2 cellular contexts compared by ENCODE assay signal in the genomic region with DNA sequence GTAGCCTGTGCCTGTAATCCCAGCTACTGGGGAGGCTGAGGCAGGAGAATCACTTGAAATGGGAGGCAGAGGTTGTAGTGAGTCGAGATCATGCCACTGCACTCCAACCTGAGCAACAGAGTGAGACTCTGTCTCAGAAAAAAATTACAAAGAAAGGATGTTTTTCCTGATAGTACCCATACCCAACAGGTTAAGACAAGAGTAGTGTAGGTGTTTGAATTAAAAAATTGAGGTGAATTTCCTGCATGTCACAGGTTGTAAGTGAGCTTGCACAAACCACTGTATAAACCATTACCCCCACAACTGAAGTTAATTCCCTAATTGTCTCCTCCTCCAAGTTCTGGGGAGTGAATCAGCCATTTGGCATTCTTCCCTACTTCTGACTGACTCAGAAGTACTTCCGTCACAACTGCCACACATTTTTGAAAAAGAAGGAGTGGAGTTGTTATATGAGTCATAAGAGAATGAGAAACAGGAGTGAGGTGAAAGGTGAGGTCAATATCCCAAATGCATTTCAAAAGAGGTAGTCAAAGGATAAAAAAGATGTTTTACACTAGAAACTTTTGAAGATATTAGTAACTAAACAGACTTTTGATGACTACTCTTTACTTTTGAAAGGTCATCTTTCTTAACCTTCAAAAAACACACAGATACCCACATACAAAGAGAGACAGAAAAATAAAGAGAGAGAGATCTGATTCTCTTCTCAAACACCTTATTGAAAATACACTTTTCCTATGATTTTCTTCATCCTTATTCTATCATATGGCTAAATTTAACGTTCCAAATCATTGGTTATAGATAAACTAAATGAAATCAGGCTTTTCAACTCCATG.
TF ChIP-seq lines count a peak whose summit lies in the region.

No MANE protein-coding gene starts in this region.

TF ChIP-seq in HEK293, 187 proteins besides CTCF, POLR2A, EP300 and RAD21 (continued from another document and continues in another):
- TF ChIP-seq, protein P1, sequence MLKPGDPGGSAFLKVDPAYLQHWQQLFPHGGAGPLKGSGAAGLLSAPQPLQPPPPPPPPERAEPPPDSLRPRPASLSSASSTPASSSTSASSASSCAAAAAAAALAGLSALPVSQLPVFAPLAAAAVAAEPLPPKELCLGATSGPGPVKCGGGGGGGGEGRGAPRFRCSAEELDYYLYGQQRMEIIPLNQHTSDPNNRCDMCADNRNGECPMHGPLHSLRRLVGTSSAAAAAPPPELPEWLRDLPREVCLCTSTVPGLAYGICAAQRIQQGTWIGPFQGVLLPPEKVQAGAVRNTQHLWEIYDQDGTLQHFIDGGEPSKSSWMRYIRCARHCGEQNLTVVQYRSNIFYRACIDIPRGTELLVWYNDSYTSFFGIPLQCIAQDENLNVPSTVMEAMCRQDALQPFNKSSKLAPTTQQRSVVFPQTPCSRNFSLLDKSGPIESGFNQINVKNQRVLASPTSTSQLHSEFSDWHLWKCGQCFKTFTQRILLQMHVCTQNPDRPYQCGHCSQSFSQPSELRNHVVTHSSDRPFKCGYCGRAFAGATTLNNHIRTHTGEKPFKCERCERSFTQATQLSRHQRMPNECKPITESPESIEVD (tag by site-specific recombination; IDR thresholded peaks at IDR 0.05) = peak; percentile 47; the same call in 1 of the 2 replicates
- TF ChIP-seq ZNF558 (tag by site-specific recombination; IDR thresholded peaks at IDR 0.05) (no peak), KLF16 (tag by site-specific recombination; IDR thresholded peaks at IDR 0.05) (no peak), ZBTB21 (tag by site-specific recombination; IDR thresholded peaks at IDR 0.05) (peak; percentile 55), ZNF544 (tag by site-specific recombination; IDR thresholded peaks at IDR 0.05) (no peak), ZBTB1 (tag by site-specific recombination; IDR thresholded peaks at IDR 0.05) (no peak), KLF8 (tag by site-specific recombination; IDR thresholded peaks at IDR 0.05) (peak; percentile 63), MZF1 (tag by site-specific recombination; IDR thresholded peaks at IDR 0.05; ENCODE audit: borderline replicate concordance) (peak; percentile 92), ZNF350 (tag by site-specific recombination; IDR thresholded peaks at IDR 0.05) (no peak), OSR2 (tag by site-specific recombination; IDR thresholded peaks at IDR 0.05) (peak; percentile 26; the same call in 1 of the 2 replicates), ZNF366 (tag by site-specific recombination; conservative IDR thresholded peaks at IDR 0.05) (peak; percentile 56), ZEB2 (tag by site-specific recombination; IDR thresholded peaks at IDR 0.05) (peak; percentile 55; the same call in 1 of the 2 replicates), ZNF610 (tag by site-specific recombination; IDR thresholded peaks at IDR 0.05; ENCODE audit: borderline replicate concordance) (no peak), ZNF354C (tag by site-specific recombination; IDR thresholded peaks at IDR 0.05; ENCODE audit: borderline replicate concordance, low read depth) (no peak), SCRT2 (tag by site-specific recombination; IDR thresholded peaks at IDR 0.05) (peak; percentile 52), ZNF660 (tag by site-specific recombination; IDR thresholded peaks at IDR 0.05) (0 out of 2 replicates have a peak, but pooled peaks have one; percentile 54)
- TF ChIP-seq, protein P2, sequence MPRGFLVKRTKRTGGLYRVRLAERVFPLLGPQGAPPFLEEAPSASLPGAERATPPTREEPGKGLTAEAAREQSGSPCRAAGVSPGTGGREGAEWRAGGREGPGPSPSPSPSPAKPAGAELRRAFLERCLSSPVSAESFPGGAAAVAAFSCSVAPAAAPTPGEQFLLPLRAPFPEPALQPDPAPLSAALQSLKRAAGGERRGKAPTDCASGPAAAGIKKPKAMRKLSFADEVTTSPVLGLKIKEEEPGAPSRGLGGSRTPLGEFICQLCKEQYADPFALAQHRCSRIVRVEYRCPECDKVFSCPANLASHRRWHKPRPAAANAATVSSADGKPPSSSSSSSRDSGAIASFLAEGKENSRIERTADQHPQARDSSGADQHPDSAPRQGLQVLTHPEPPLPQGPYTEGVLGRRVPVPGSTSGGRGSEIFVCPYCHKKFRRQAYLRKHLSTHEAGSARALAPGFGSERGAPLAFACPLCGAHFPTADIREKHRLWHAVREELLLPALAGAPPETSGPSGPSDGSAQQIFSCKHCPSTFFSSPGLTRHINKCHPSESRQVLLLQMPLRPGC (tag by site-specific recombination; IDR thresholded peaks at IDR 0.05) = peak; percentile 36; the same call in 1 of the 2 replicates
- TF ChIP-seq, protein P3, sequence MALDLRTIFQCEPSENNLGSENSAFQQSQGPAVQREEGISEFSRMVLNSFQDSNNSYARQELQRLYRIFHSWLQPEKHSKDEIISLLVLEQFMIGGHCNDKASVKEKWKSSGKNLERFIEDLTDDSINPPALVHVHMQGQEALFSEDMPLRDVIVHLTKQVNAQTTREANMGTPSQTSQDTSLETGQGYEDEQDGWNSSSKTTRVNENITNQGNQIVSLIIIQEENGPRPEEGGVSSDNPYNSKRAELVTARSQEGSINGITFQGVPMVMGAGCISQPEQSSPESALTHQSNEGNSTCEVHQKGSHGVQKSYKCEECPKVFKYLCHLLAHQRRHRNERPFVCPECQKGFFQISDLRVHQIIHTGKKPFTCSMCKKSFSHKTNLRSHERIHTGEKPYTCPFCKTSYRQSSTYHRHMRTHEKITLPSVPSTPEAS (tag by site-specific recombination; IDR thresholded peaks at IDR 0.05) = no peak
- TF ChIP-seq, protein P4, sequence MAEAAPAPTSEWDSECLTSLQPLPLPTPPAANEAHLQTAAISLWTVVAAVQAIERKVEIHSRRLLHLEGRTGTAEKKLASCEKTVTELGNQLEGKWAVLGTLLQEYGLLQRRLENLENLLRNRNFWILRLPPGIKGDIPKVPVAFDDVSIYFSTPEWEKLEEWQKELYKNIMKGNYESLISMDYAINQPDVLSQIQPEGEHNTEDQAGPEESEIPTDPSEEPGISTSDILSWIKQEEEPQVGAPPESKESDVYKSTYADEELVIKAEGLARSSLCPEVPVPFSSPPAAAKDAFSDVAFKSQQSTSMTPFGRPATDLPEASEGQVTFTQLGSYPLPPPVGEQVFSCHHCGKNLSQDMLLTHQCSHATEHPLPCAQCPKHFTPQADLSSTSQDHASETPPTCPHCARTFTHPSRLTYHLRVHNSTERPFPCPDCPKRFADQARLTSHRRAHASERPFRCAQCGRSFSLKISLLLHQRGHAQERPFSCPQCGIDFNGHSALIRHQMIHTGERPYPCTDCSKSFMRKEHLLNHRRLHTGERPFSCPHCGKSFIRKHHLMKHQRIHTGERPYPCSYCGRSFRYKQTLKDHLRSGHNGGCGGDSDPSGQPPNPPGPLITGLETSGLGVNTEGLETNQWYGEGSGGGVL (tag by site-specific recombination; IDR thresholded peaks at IDR 0.05) = peak; percentile 67; the same call in 1 of the 2 replicates

TF ChIP-seq in SK-N-SH, 30 proteins besides CTCF, POLR2A, EP300 and RAD21 (continued from another document):
- TF ChIP-seq, protein P5, sequence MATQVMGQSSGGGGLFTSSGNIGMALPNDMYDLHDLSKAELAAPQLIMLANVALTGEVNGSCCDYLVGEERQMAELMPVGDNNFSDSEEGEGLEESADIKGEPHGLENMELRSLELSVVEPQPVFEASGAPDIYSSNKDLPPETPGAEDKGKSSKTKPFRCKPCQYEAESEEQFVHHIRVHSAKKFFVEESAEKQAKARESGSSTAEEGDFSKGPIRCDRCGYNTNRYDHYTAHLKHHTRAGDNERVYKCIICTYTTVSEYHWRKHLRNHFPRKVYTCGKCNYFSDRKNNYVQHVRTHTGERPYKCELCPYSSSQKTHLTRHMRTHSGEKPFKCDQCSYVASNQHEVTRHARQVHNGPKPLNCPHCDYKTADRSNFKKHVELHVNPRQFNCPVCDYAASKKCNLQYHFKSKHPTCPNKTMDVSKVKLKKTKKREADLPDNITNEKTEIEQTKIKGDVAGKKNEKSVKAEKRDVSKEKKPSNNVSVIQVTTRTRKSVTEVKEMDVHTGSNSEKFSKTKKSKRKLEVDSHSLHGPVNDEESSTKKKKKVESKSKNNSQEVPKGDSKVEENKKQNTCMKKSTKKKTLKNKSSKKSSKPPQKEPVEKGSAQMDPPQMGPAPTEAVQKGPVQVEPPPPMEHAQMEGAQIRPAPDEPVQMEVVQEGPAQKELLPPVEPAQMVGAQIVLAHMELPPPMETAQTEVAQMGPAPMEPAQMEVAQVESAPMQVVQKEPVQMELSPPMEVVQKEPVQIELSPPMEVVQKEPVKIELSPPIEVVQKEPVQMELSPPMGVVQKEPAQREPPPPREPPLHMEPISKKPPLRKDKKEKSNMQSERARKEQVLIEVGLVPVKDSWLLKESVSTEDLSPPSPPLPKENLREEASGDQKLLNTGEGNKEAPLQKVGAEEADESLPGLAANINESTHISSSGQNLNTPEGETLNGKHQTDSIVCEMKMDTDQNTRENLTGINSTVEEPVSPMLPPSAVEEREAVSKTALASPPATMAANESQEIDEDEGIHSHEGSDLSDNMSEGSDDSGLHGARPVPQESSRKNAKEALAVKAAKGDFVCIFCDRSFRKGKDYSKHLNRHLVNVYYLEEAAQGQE (IDR thresholded peaks at IDR 0.05; ENCODE audit: low read depth, low read length) = no peak
- peak; percentile 97 for TF ChIP-seq JUND (IDR thresholded peaks at IDR 0.05)
- peak; percentile 99 for TF ChIP-seq FOSL2 (IDR thresholded peaks at IDR 0.05; ENCODE audit: borderline replicate concordance, low read depth)
- no peak for TF ChIP-seq MEF2A (IDR thresholded peaks at IDR 0.05; ENCODE audit: borderline replicate concordance, low read depth)
- TF ChIP-seq, protein P6, sequence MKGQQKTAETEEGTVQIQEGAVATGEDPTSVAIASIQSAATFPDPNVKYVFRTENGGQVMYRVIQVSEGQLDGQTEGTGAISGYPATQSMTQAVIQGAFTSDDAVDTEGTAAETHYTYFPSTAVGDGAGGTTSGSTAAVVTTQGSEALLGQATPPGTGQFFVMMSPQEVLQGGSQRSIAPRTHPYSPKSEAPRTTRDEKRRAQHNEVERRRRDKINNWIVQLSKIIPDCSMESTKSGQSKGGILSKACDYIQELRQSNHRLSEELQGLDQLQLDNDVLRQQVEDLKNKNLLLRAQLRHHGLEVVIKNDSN (IDR thresholded peaks at IDR 0.05; ENCODE audit: borderline replicate concordance, low read depth) = no peak
- TF ChIP-seq, protein P7, sequence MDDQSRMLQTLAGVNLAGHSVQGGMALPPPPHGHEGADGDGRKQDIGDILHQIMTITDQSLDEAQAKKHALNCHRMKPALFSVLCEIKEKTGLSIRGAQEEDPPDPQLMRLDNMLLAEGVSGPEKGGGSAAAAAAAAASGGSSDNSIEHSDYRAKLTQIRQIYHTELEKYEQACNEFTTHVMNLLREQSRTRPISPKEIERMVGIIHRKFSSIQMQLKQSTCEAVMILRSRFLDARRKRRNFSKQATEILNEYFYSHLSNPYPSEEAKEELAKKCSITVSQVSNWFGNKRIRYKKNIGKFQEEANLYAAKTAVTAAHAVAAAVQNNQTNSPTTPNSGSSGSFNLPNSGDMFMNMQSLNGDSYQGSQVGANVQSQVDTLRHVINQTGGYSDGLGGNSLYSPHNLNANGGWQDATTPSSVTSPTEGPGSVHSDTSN (IDR thresholded peaks at IDR 0.05) = peak; percentile 78
- no peak for TF ChIP-seq EZH2phosphoT487 (IDR thresholded peaks at IDR 0.05; ENCODE audit: borderline replicate concordance, low read depth)
- no peak for TF ChIP-seq SIN3A (IDR thresholded peaks at IDR 0.05; ENCODE audit: borderline replicate concordance, low read depth, low read length)
- TF ChIP-seq FOXJ3 (CRISPR knock-in tag; IDR thresholded peaks at IDR 0.05) = no peak
- TF ChIP-seq, protein P8, sequence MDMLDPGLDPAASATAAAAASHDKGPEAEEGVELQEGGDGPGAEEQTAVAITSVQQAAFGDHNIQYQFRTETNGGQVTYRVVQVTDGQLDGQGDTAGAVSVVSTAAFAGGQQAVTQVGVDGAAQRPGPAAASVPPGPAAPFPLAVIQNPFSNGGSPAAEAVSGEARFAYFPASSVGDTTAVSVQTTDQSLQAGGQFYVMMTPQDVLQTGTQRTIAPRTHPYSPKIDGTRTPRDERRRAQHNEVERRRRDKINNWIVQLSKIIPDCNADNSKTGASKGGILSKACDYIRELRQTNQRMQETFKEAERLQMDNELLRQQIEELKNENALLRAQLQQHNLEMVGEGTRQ (IDR thresholded peaks at IDR 0.05; ENCODE audit: borderline replicate concordance, low read depth, low read length) = no peak
- peak; percentile 90 for TF ChIP-seq NFIC (IDR thresholded peaks at IDR 0.05; ENCODE audit: borderline replicate concordance)
- TF ChIP-seq SMC3 (IDR thresholded peaks at IDR 0.05; ENCODE audit: low read depth, low read length) = no peak
- TF ChIP-seq MXI1 (IDR thresholded peaks at IDR 0.05; ENCODE audit: low read depth, low read length) = no peak
- TF ChIP-seq, protein P9, sequence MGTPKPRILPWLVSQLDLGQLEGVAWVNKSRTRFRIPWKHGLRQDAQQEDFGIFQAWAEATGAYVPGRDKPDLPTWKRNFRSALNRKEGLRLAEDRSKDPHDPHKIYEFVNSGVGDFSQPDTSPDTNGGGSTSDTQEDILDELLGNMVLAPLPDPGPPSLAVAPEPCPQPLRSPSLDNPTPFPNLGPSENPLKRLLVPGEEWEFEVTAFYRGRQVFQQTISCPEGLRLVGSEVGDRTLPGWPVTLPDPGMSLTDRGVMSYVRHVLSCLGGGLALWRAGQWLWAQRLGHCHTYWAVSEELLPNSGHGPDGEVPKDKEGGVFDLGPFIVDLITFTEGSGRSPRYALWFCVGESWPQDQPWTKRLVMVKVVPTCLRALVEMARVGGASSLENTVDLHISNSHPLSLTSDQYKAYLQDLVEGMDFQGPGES (IDR thresholded peaks at IDR 0.05; ENCODE audit: low read depth, low read length) = no peak
- peak; percentile 35; the same call in 1 of the 2 replicates for TF ChIP-seq GABPA (IDR thresholded peaks at IDR 0.05; ENCODE audit: low read depth)
- TF ChIP-seq, protein P10, sequence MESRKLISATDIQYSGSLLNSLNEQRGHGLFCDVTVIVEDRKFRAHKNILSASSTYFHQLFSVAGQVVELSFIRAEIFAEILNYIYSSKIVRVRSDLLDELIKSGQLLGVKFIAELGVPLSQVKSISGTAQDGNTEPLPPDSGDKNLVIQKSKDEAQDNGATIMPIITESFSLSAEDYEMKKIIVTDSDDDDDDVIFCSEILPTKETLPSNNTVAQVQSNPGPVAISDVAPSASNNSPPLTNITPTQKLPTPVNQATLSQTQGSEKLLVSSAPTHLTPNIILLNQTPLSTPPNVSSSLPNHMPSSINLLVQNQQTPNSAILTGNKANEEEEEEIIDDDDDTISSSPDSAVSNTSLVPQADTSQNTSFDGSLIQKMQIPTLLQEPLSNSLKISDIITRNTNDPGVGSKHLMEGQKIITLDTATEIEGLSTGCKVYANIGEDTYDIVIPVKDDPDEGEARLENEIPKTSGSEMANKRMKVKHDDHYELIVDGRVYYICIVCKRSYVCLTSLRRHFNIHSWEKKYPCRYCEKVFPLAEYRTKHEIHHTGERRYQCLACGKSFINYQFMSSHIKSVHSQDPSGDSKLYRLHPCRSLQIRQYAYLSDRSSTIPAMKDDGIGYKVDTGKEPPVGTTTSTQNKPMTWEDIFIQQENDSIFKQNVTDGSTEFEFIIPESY (IDR thresholded peaks at IDR 0.05; ENCODE audit: borderline replicate concordance, low read depth) = 0 out of 2 replicates have a peak, but pooled peaks have one; percentile 16
- TF ChIP-seq RXRA (IDR thresholded peaks at IDR 0.05; ENCODE audit: borderline replicate concordance, low read depth) = peak; percentile 89
- TF ChIP-seq RFX5 (IDR thresholded peaks at IDR 0.05; ENCODE audit: low read length) = no peak
- no peak for TF ChIP-seq ELF1 (IDR thresholded peaks at IDR 0.05)
